19 cellular contexts compared by ENCODE assay signal in the genomic region with DNA sequence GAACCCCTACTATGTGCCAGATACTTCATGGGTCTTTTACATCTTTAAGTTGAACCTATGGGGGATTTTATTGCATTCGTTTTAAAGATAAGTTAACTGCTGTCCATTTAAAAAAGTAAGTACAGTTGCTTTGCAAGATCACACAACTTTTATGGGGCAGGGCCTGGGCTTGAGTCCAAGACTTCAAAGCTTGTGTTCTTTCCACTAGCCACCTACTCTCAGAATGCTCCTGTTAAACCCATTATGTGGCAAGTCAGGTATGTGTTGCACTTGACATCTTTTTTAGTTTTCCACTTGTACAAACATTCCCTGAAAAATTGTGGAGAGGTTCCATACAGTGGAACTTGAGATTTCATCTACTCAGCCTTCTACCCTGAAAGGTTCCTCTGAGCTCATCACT.
DNase-seq lines count a peak whose midpoint lies in the region; ATAC-seq, FAIRE-seq and TF ChIP-seq lines count a peak whose summit lies in the region.
"Had no signal": no experiment of that assay in that cellular context is flagged by ENCODE, and none has a peak within 500 bp of the region (broad histone marks: within the 10 kb centered on the region; RNA-seq: fewer than 3 reads in every experiment).

No MANE protein-coding gene starts in this region.

- no peaks in the 10 kb centered on the region for H3K36me3 ChIP-seq in HEK293 (ENCODE audit: control insufficient read depth in 2 of 2, insufficient read depth in 1 of 2, low read length in 2 of 2)
- H3K36me3 ChIP-seq in PC-3 (ENCODE audit: low read depth, low read length) = no peaks in the 10 kb centered on the region
- H3K36me3 ChIP-seq in upper lobe of right lung = no peaks in the 10 kb centered on the region
- no peaks in the 10 kb centered on the region for H3K36me3 ChIP-seq in pancreas
- H3K36me3 ChIP-seq: SJSA1 had no signal

- H3K4me3 ChIP-seq in HEK293 (ENCODE audit: low read depth, low read length) = no peak overlapping the region
- no peak overlapping the region for H3K4me3 ChIP-seq in PC-3 (ENCODE audit: low read length)
- H3K4me3 ChIP-seq in upper lobe of right lung = no peak overlapping the region
- H3K4me3 ChIP-seq in pancreas = no peak overlapping the region
- H3K4me3 ChIP-seq: SJSA1 had no signal

- H3K4me2 ChIP-seq in PC-3 (ENCODE audit: low read length) = no peak overlapping the region

- no peak overlapping the region for H2AFZ ChIP-seq in PC-3 (ENCODE audit: low read length)

- ATAC-seq in PC-3 = no peak
- no peak for ATAC-seq in left colon
- ATAC-seq in upper lobe of right lung = peak; percentile 71
- ATAC-seq in pancreas = no peak

- intact Hi-C loops in PC-3 (cut with micrococcal nuclease) (no loop called here), left colon (cut with DNase I, micrococcal nuclease) (no loop called here), upper lobe of right lung (cut with DNase I) (no loop called here), posterior cingulate gyrus (cut with DNase I) (loop anchor here (10.0 kb wide), 1 partner anchor 46 kb away; no protein-coding TSS in a partner anchor), pancreas (cut with DNase I) (no loop called here)

- peaks cover 4% of the 10 kb centered on the region for H3F3A ChIP-seq in PC-3 (ENCODE audit: low read length, unreplicated experiment)

- 0 out of 2 replicates have a peak, but pooled peaks cover under 1% of the 10 kb centered on the region for H3K9me2 ChIP-seq in PC-3 (replicated peaks; ENCODE audit: low read length)

- H3K27me3 ChIP-seq in PC-3 (ENCODE audit: low read length) = no peaks in the 10 kb centered on the region
- no peaks in the 10 kb centered on the region for H3K27me3 ChIP-seq in upper lobe of right lung
- no peaks in the 10 kb centered on the region for H3K27me3 ChIP-seq in pancreas
- H3K27me3 ChIP-seq: SJSA1 had no signal

- no peak overlapping the region for H3K27ac ChIP-seq in HEK293 (ENCODE audit: extremely low read depth, low read depth, low read length)
- no peak overlapping the region for H3K27ac ChIP-seq in PC-3 (ENCODE audit: low read length)
- no peak overlapping the region for H3K27ac ChIP-seq in upper lobe of right lung
- no peak overlapping the region for H3K27ac ChIP-seq in pancreas
- H3K27ac ChIP-seq: SJSA1 had no signal

- POLR2A ChIA-PET in HEK293 (lab: Yijun Ruan, JAX) = no interaction called here
- POLR2A ChIA-PET in PC-3 (lab: Charles Lee; ENCODE audit: unreplicated experiment) = interaction anchor here (0.6 kb wide), 1 partner anchor 1149 kb away, joined by 3 read pairs; no protein-coding TSS in a partner anchor

- no peaks in the 10 kb centered on the region for H3K79me2 ChIP-seq in PC-3 (ENCODE audit: low read length)

- no peak for TF ChIP-seq CTCF in HEK293 (tag by site-specific recombination; IDR thresholded peaks at IDR 0.05)
- TF ChIP-seq CTCF in PC-3 (conservative IDR thresholded peaks at IDR 0.05; ENCODE audit: low read depth, low read length) = no peak
- no peak for TF ChIP-seq CTCF in upper lobe of right lung (IDR thresholded peaks at IDR 0.05)
- TF ChIP-seq CTCF in pancreas (IDR thresholded peaks at IDR 0.05) = no peak

- no peaks in the 10 kb centered on the region for H4K20me1 ChIP-seq in PC-3 (ENCODE audit: low read length)

- peaks cover 4% of the 10 kb centered on the region; the same call in 1 of the 2 replicates for H3K4me1 ChIP-seq in HEK293 (ENCODE audit: control insufficient read depth, insufficient read depth, low read length)
- peaks cover 29% of the 10 kb centered on the region for H3K4me1 ChIP-seq in PC-3 (ENCODE audit: insufficient read depth, low read length)
- H3K4me1 ChIP-seq in upper lobe of right lung = peaks cover 7% of the 10 kb centered on the region
- peaks cover 0 to 9% (median 8%) of the 10 kb centered on the region in 3 donors for H3K4me1 ChIP-seq in pancreas

- WGBS in pancreas, 2 donors = 50 to 68% methylated on average over 1 of the region's 1 CpG

- BruUV-seq in PC-3 (replicated peaks; lab: Mats Ljungman, UMichigan) = no TSS peak

- CTCF ChIA-PET in HEK293 (lab: Yijun Ruan, JAX) (interaction anchor here (0.6 to 1.3 kb wide), 2 partner anchors 148 to 1847 kb away, joined by 4 to 6 read pairs; no protein-coding TSS in a partner anchor), PC-3 (lab: Charles Lee) (no interaction called here)

- DNase-seq in PC-3 = peak; percentile 32
- peak; percentile 42 to 57 for DNase-seq in left colon
- DNase-seq in upper lobe of right lung = peak; percentile 75
- no peak for DNase-seq in posterior cingulate gyrus
- no peak for DNase-seq in activated CD8-positive, alpha-beta memory T cell treated with anti-CD3 and anti-CD28 coated beads, Interleukin-2, amount 50 U/mL, for 48 hours
- no peak for DNase-seq in pancreas
- DNase-seq: ACHN; COR-L47; DMS79; GOT3; IMR-90; Karpas-422; NCI-H1417 treated with DMSO at 0.1 percent for 48 hours; NCI-H1930; NCI-H526 treated with DMSO at 0.1 percent for 48 hours; NK-92 treated with Interleukin-12 subunit alpha and Interleukin-12 subunit beta, amount 100 ng/mL, for 24 hours; OCI-M1 had no signal

- H3K9me3 ChIP-seq in HEK293 (ENCODE audit: control insufficient read depth, insufficient read depth, low read depth, low read length) (no peaks in the 10 kb centered on the region), PC-3 (ENCODE audit: low read length) (no peaks in the 10 kb centered on the region), upper lobe of right lung (no peaks in the 10 kb centered on the region), pancreas (no peaks in the 10 kb centered on the region)
- H3K9me3 ChIP-seq: SJSA1 had no signal

- no peak for FAIRE-seq in pancreas (lab: Jason Lieb, UNC)

- H3K9ac ChIP-seq in PC-3 (ENCODE audit: low read length) = no peak overlapping the region

TF ChIP-seq in HEK293, 187 proteins besides CTCF, POLR2A, EP300 and RAD21:
- TF ChIP-seq ZBTB17 (tag by site-specific recombination; IDR thresholded peaks at IDR 0.05) (0 out of 2 replicates have a peak, but pooled peaks have one; percentile 24), MZF1 (tag by site-specific recombination; IDR thresholded peaks at IDR 0.05; ENCODE audit: borderline replicate concordance) (peak; percentile 31; the same call in 1 of the 2 replicates), ZFP3 (tag by site-specific recombination; IDR thresholded peaks at IDR 0.05; ENCODE audit: low read depth) (no peak)
- TF ChIP-seq, protein P1, sequence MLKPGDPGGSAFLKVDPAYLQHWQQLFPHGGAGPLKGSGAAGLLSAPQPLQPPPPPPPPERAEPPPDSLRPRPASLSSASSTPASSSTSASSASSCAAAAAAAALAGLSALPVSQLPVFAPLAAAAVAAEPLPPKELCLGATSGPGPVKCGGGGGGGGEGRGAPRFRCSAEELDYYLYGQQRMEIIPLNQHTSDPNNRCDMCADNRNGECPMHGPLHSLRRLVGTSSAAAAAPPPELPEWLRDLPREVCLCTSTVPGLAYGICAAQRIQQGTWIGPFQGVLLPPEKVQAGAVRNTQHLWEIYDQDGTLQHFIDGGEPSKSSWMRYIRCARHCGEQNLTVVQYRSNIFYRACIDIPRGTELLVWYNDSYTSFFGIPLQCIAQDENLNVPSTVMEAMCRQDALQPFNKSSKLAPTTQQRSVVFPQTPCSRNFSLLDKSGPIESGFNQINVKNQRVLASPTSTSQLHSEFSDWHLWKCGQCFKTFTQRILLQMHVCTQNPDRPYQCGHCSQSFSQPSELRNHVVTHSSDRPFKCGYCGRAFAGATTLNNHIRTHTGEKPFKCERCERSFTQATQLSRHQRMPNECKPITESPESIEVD (tag by site-specific recombination; IDR thresholded peaks at IDR 0.05) = peak; percentile 50

Comparison
In these comparisons a context has a peak if more than half of its experiments do, and no peak if none do; other contexts are left out.
1. DNase-seq: peak in PC-3 (single experiment), left colon (2 of 2) and upper lobe of right lung (single experiment); none in posterior cingulate gyrus (0 of 10), activated CD8-positive, alpha-beta memory T cell treated with anti-CD3 and anti-CD28 coated beads, Interleukin-2, amount 50 U/mL, for 48 hours (single experiment) and pancreas (0 of 6).